ENCODE assay signal across 10 cellular contexts in the genomic region with DNA sequence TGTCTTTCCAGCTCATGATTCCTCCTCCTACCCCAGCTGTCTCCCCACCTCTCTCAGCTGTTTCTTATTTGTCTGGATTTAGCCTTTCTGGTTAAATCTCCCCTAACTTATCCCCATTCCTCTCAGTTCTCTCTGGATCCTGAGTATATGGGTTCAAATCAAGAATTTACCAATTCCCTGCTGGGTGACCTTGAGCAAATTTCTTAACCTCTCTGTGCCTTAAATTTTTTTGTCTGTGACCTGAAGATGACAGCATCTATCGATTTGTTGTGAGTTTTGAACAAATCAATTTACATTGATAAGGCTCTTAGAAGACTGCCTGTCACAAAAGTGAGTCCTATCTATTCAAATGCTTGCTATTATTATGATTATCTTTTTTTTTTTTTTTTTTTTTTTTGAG. TPM values are rescaled to one million over a fixed set of nuclear protein-coding genes. Genes with fewer than 3 reads are reported as not detected.
"Had no signal": no experiment of that assay in that cellular context is flagged by ENCODE, and none has a peak within 500 bp of the region (broad histone marks: within the 10 kb centered on the region; RNA-seq: fewer than 3 reads in every experiment).

No MANE protein-coding gene starts in this region.

- H2AFZ ChIP-seq: GM23338 had no signal

- H3K4me3 ChIP-seq: GM23338 had no signal

- DNase-seq: H9, HCEC 1CT, HFFc6, IMR-90, KBM-7 had no signal

- FAIRE-seq: H1, H54, HTR-8/SVneo had no signal

- H3K4me2 ChIP-seq: GM23338 had no signal

- ATAC-seq: GM23338 had no signal

RNA-seq across cellular contexts. Expression of a gene that starts 2.0 kb away (rescaled TPM):
- total RNA-seq: H1, H9, HFFc6, HT-29, IMR-90 had no signal
- polyA plus RNA-seq: GM23338, H1, IMR-90 had no signal

RNA-seq across cellular contexts. Expression of a gene that starts 50.8 kb away (rescaled TPM):
- total RNA-seq: HFFc6, HT-29, IMR-90 had no signal
- polyA plus RNA-seq: IMR-90 had no signal

RNA-seq across cellular contexts. Expression of a gene that starts 52.9 kb away (rescaled TPM):
- total RNA-seq: HT-29 had no signal
